ENCODE assay signal across 18 cellular contexts in genomic region chr2:239676716-239677454, GRCh38.
A peak's percentile ranks its signal among the peaks of the same experiment; 100 is the strongest.
DNase-seq lines count a peak whose midpoint lies in the region; ATAC-seq and TF ChIP-seq lines count a peak whose summit lies in the region.
"Had no signal": no experiment of that assay in that cellular context is flagged by ENCODE, and none has a peak within 500 bp of the region (broad histone marks: within the 10 kb centered on the region; RNA-seq: fewer than 3 reads in every experiment).

No MANE protein-coding gene starts in this region.

- TF ChIP-seq CTCF in neural progenitor cell (IDR thresholded peaks at IDR 0.05) = no peak
- no peak for TF ChIP-seq CTCF in PC-3 (conservative IDR thresholded peaks at IDR 0.05; ENCODE audit: low read depth, low read length)
- TF ChIP-seq CTCF in MCF 10A (IDR thresholded peaks at IDR 0.05; ENCODE audit: unreplicated experiment) = no peak

- H3K27ac ChIP-seq in neural progenitor cell (no peak overlapping the region), aorta (ENCODE audit: low read depth in 1 of 2, low read length in 2 of 2) (no peak overlapping the region), PC-3 (ENCODE audit: low read length) (no peak overlapping the region)
- H3K27ac ChIP-seq: A549, C4-2B had no signal

- H3K4me2 ChIP-seq in neural progenitor cell = no peak overlapping the region
- H3K4me2 ChIP-seq in PC-3 (ENCODE audit: low read length) = no peak overlapping the region
- H3K4me2 ChIP-seq: A549, SK-N-SH had no signal

- DNase-seq in cardiac septum (ENCODE audit: low spot score) (peak; percentile 50), left ventricle myocardium superior (no peak), ecto neural progenitor cell (ENCODE audit: low spot score) (peak; percentile 46), neural progenitor cell (ENCODE audit: low spot score) (peak; percentile 33), aorta (no peak), DMS 273 treated with DMSO at 0.1 percent for 48 hours (lab: John Stamatoyannopoulos, UW) (no peak), PC-3 (no peak), MCF 10A (ENCODE audit: unreplicated experiment) (no peak)
- DNase-seq: EL, HFFc6, MV-4-11, NCI-H1417 treated with DMSO at 0.1 percent for 48 hours, NCI-H1930, NCI-H82 had no signal

- no peaks in the 10 kb centered on the region for H3K4me1 ChIP-seq in neural progenitor cell
- no peaks in the 10 kb centered on the region for H3K4me1 ChIP-seq in aorta (ENCODE audit: control insufficient read depth in 1 of 2, insufficient read depth in 2 of 2, low read length in 2 of 2)
- no peaks in the 10 kb centered on the region for H3K4me1 ChIP-seq in PC-3 (ENCODE audit: insufficient read depth, low read length)
- H3K4me1 ChIP-seq: A549 had no signal

- peak overlapping the region; percentile 42 for H3K4me3 Mint-ChIP-seq in neural progenitor cell
- H3K4me3 Mint-ChIP-seq in MCF 10A (ENCODE audit: unreplicated experiment) = no peak overlapping the region
- H3K4me3 Mint-ChIP-seq: HFFc6, IgD-negative memory B cell had no signal

- H3K9ac ChIP-seq in neural progenitor cell = no peak overlapping the region
- H3K9ac ChIP-seq in PC-3 (ENCODE audit: low read length) = no peak overlapping the region
- H3K9ac ChIP-seq: SK-N-SH had no signal

- H3F3A ChIP-seq in neural progenitor cell (ENCODE audit: low read depth) (no peaks in the 10 kb centered on the region), PC-3 (ENCODE audit: low read length, unreplicated experiment) (no peaks in the 10 kb centered on the region)

- CTCF ChIA-PET in PC-3 (lab: Charles Lee) (no interaction called here), MCF 10A (lab: Yijun Ruan, JAX) (interaction anchor here (0.6 kb wide), 1 partner anchor 206 kb away, joined by 3 read pairs; no protein-coding TSS in a partner anchor)

- peaks cover 12% of the 10 kb centered on the region for H3K4me1 Mint-ChIP-seq in neural progenitor cell
- no peaks in the 10 kb centered on the region for H3K4me1 Mint-ChIP-seq in MCF 10A (ENCODE audit: insufficient read depth, unreplicated experiment)
- H3K4me1 Mint-ChIP-seq: IgD-negative memory B cell had no signal

- POLR2A ChIA-PET in PC-3 (lab: Charles Lee; ENCODE audit: unreplicated experiment) = no interaction called here
- POLR2A ChIA-PET in MCF 10A (lab: Yijun Ruan, JAX) = no interaction called here

- H3K9me3 ChIP-seq in neural progenitor cell (ENCODE audit: low read depth) = no peaks in the 10 kb centered on the region
- H3K9me3 ChIP-seq in aorta (ENCODE audit: control insufficient read depth, low read length) = no peaks in the 10 kb centered on the region
- no peaks in the 10 kb centered on the region for H3K9me3 ChIP-seq in PC-3 (ENCODE audit: low read length)
- H3K9me3 ChIP-seq: A549, SK-N-SH had no signal

- BruUV-seq in PC-3 (replicated peaks; lab: Mats Ljungman, UMichigan) (no TSS peak), MCF 10A (replicated peaks; lab: Mats Ljungman, UMichigan) (no TSS peak)

- H3K36me3 Mint-ChIP-seq in neural progenitor cell = no peaks in the 10 kb centered on the region
- H3K36me3 Mint-ChIP-seq in MCF 10A (ENCODE audit: insufficient read depth, unreplicated experiment) = no peaks in the 10 kb centered on the region
- H3K36me3 Mint-ChIP-seq: IgD-negative memory B cell had no signal

- H3K79me2 ChIP-seq in neural progenitor cell (ENCODE audit: low read depth) (no peaks in the 10 kb centered on the region), PC-3 (ENCODE audit: low read length) (no peaks in the 10 kb centered on the region)

- H3K36me3 ChIP-seq in neural progenitor cell (no peaks in the 10 kb centered on the region), aorta (ENCODE audit: control insufficient read depth in 1 of 2, insufficient read depth in 2 of 2, low read length in 1 of 2) (no peaks in the 10 kb centered on the region), PC-3 (ENCODE audit: low read depth, low read length) (no peaks in the 10 kb centered on the region)

- 71 to 72% methylated on average over 19 of the region's 19 CpGs for WGBS in aorta, 2 donors

- H3K27me3 ChIP-seq in neural progenitor cell = no peaks in the 10 kb centered on the region
- H3K27me3 ChIP-seq in aorta (ENCODE audit: control insufficient read depth in 1 of 2, insufficient read depth in 2 of 2, low read length in 1 of 2) = no peaks in the 10 kb centered on the region
- H3K27me3 ChIP-seq in PC-3 (ENCODE audit: low read length) = peaks cover 44% of the 10 kb centered on the region

- H3K27me3 Mint-ChIP-seq in neural progenitor cell (ENCODE audit: insufficient read depth, low read depth) = peaks cover 5% of the 10 kb centered on the region
- peaks cover 68% of the 10 kb centered on the region for H3K27me3 Mint-ChIP-seq in MCF 10A (ENCODE audit: insufficient read depth, unreplicated experiment)

- no peak overlapping the region for H2AFZ ChIP-seq in neural progenitor cell (replicated peaks)
- H2AFZ ChIP-seq in PC-3 (ENCODE audit: low read length) = no peak overlapping the region

- H3K9me2 ChIP-seq in PC-3 (replicated peaks; ENCODE audit: low read length) = no peaks in the 10 kb centered on the region
- H3K9me2 ChIP-seq: SK-N-SH had no signal

- ATAC-seq in left ventricle myocardium superior (no peak), aorta (ENCODE audit: low FRiP score) (peak; percentile 24), PC-3 (no peak)
- ATAC-seq: A549 had no signal

- peak overlapping the region; percentile 84 for H3K27ac Mint-ChIP-seq in neural progenitor cell
- H3K27ac Mint-ChIP-seq in MCF 10A (ENCODE audit: low read depth, unreplicated experiment) = no peak overlapping the region
- H3K27ac Mint-ChIP-seq: HFFc6 had no signal

- no peak overlapping the region for H3K4me3 ChIP-seq in neural progenitor cell
- H3K4me3 ChIP-seq in aorta (ENCODE audit: low read length in 2 of 2) = no peak overlapping the region
- no peak overlapping the region for H3K4me3 ChIP-seq in PC-3 (ENCODE audit: low read length)
- H3K4me3 ChIP-seq: A549 had no signal

- intact Hi-C loops in cardiac septum (cut with DNase I) = no loop called here
- intact Hi-C loops in left ventricle myocardium superior (cut with micrococcal nuclease) = no loop called here
- intact Hi-C loops in aorta (cut with DNase I) = no loop called here
- intact Hi-C loops in PC-3 (cut with micrococcal nuclease) = no loop called here
- intact Hi-C loops in MCF 10A (cut with micrococcal nuclease) = no loop called here

- H3K9me3 Mint-ChIP-seq in neural progenitor cell (no peaks in the 10 kb centered on the region), MCF 10A (ENCODE audit: unreplicated experiment) (no peaks in the 10 kb centered on the region)

- no peaks in the 10 kb centered on the region for H4K20me1 ChIP-seq in neural progenitor cell (ENCODE audit: low read depth)
- H4K20me1 ChIP-seq in PC-3 (ENCODE audit: low read length) = no peaks in the 10 kb centered on the region

Comparison
In these comparisons a context has a peak if more than half of its experiments do, and no peak if none do; other contexts are left out.
1. DNase-seq: peak in cardiac septum (single experiment), ecto neural progenitor cell (single experiment) and neural progenitor cell (single experiment); none in left ventricle myocardium superior (single experiment), aorta (0 of 2), DMS 273 treated with DMSO at 0.1 percent for 48 hours (single experiment), PC-3 (single experiment) and MCF 10A (single experiment).